Comparison of ENCODE assay signal across 6 cellular contexts in genomic region chr19:45717983-45718650, GRCh38. TPM values are rescaled to one million over a fixed set of nuclear protein-coding genes. Genes with fewer than 3 reads are reported as not detected.
DNase-seq lines count a peak whose midpoint lies in the region; ATAC-seq and TF ChIP-seq lines count a peak whose summit lies in the region.

No MANE protein-coding gene starts in this region.

- in situ Hi-C loops in GM13976 (cut with MboI; ENCODE audit: low sequenced_read_pairs, unreplicated experiment) = no loop called here

- H3K4me1 ChIP-seq in ovary (ENCODE audit: insufficient read depth) = peaks cover 5% of the 10 kb centered on the region

- no peak for TF ChIP-seq POLR2A in ovary (IDR thresholded peaks at IDR 0.05)

- H3K4me3 ChIP-seq in HL-60 (replicated peaks; ENCODE audit: insufficient read depth, low read length) (peak overlapping the region; percentile 41), choroid plexus epithelial cell (ENCODE audit: low read depth, low read length) (peak overlapping the region; percentile 66), ovary (peak overlapping the region; percentile 52)

- ATAC-seq in HG03108 (IDR thresholded peaks at IDR 0.05; ENCODE audit: unreplicated experiment) = no peak

- H3K27ac ChIP-seq in HL-60 (replicated peaks) (peak overlapping the region; percentile 86), ovary (peak overlapping the region; percentile 66 to 74)

- no peak for DNase-seq in HL-60 (ENCODE audit: low read depth in 1 of 2, low spot score in 1 of 2)
- DNase-seq in choroid plexus epithelial cell (ENCODE audit: low read depth) = peak; percentile 42
- peak in 2 of 5 donors; percentile 49 to 62 for DNase-seq in ovary
- no peak for DNase-seq in GM13976 (ENCODE audit: low spot score)
- DNase-seq in NCI-H2107 (lab: John Stamatoyannopoulos, UW) = no peak

- H3K27me3 ChIP-seq in HL-60 (ENCODE audit: insufficient read depth, poor library complexity, severe bottlenecking) (no peaks in the 10 kb centered on the region), ovary (no peaks in the 10 kb centered on the region)

- no peak for TF ChIP-seq EP300 in ovary (IDR thresholded peaks at IDR 0.05)

- no peaks in the 10 kb centered on the region for H3K9me3 ChIP-seq in ovary

- WGBS in ovary, 3 donors = 44 to 52% (median 49%) methylated on average over 12 of the region's 12 CpGs

- no peak for TF ChIP-seq CTCF in HL-60 (IDR thresholded peaks at IDR 0.05; ENCODE audit: insufficient read depth, low read length)
- TF ChIP-seq CTCF in choroid plexus epithelial cell (conservative IDR thresholded peaks at IDR 0.05; ENCODE audit: low read depth, low read length) = no peak
- TF ChIP-seq CTCF in ovary (IDR thresholded peaks at IDR 0.05) = no peak
- no peak for TF ChIP-seq CTCF in GM13976 (IDR thresholded peaks at IDR 0.05; ENCODE audit: borderline replicate concordance, control extremely low read depth, extremely low read depth, insufficient read depth, missing control alignments)

- intact Hi-C loops in ovary (cut with DNase I) = loop anchor here in 2 of 4 donors (5.0 to 10.0 kb wide), 2 partner anchors 47 to 49 kb away; partner anchors contain the start of gene SIX5 (in 2 of the 2)

- no peaks in the 10 kb centered on the region for H3K36me3 ChIP-seq in ovary

RNA-seq across cellular contexts. Expression of gene FBXO46, which starts 12.6 kb away (rescaled TPM):
- total RNA-seq in ovary = 10 to 100 TPM; 13.4 to 32.5 (median 22.4) TPM
- polyA plus RNA-seq in ovary = 10 to 100 TPM in 1 of 2 donors, 1 to 10 TPM in 1; 6.7 to 13.9 TPM

RNA-seq across cellular contexts. Expression of gene MEIOSIN, which starts 15.1 kb away (rescaled TPM):
- not detected for total RNA-seq in ovary
- polyA plus RNA-seq in ovary = not detected

RNA-seq across cellular contexts. Expression of gene QPCTL, which starts 25.7 kb away (rescaled TPM):
- 10 to 100 TPM in 1 of 7 donors, 1 to 10 TPM in 6; 4.2 to 15.3 (median 7.3) TPM for total RNA-seq in ovary
- 1 to 10 TPM; 3.2 to 6.8 TPM for polyA plus RNA-seq in ovary

RNA-seq across cellular contexts. Expression of gene SNRPD2, which starts 26.4 kb away (rescaled TPM):
- 100 to 1,000 TPM; 288 to 508 (median 382) TPM for total RNA-seq in ovary
- polyA plus RNA-seq in ovary = 100 to 1,000 TPM; 279 to 499 TPM

RNA-seq across cellular contexts. Expression of gene GIPR, which starts 50.1 kb away (rescaled TPM):
- total RNA-seq in ovary = 1 to 10 TPM in 1 of 7 donors, under 1 TPM in 3, not detected in 3; 0.20 to 1.6 (median 0.59) TPM
- under 1 TPM; 0.02 to 0.33 TPM for polyA plus RNA-seq in ovary
